13 cellular contexts compared by ENCODE assay signal in genomic region chr1:187408217-187409004, GRCh38.
DNase-seq lines count a peak whose midpoint lies in the region; ATAC-seq, FAIRE-seq and TF ChIP-seq lines count a peak whose summit lies in the region.
"Had no signal": no experiment of that assay in that cellular context is flagged by ENCODE, and none has a peak within 500 bp of the region (broad histone marks: within the 10 kb centered on the region; RNA-seq: fewer than 3 reads in every experiment).

No MANE protein-coding gene starts in this region.

- peak overlapping the region; percentile 54 for H3K4me2 ChIP-seq in astrocyte (ENCODE audit: low read length)

- H4K20me1 ChIP-seq in astrocyte (ENCODE audit: insufficient read depth, low read length), result no peaks in the 10 kb centered on the region

- H3K4me3 ChIP-seq in cardiac muscle cell, result no peak overlapping the region
- no peak overlapping the region for H3K4me3 ChIP-seq in left ventricle myocardium inferior
- H3K4me3 ChIP-seq in astrocyte (ENCODE audit: insufficient read depth, low read depth, low read length), result no peak overlapping the region
- no peak overlapping the region for H3K4me3 ChIP-seq in iPS-18a (ENCODE audit: low read length)
- H3K4me3 ChIP-seq: dorsolateral prefrontal cortex, thyroid gland had no signal

- H3K9me3 ChIP-seq in cardiac muscle cell (ENCODE audit: low read depth) (no peaks in the 10 kb centered on the region), left ventricle myocardium inferior (replicated peaks) (no peaks in the 10 kb centered on the region), astrocyte (ENCODE audit: insufficient read depth, low read depth, low read length) (no peaks in the 10 kb centered on the region), iPS-18a (ENCODE audit: control insufficient read depth, low read depth, low read length) (no peaks in the 10 kb centered on the region)
- H3K9me3 ChIP-seq: thyroid gland had no signal

- H3K4me3 Mint-ChIP-seq in astrocyte (ENCODE audit: unreplicated experiment), result no peak overlapping the region
- H3K4me3 Mint-ChIP-seq: activated naive CD8-positive, alpha-beta T cell treated with anti-CD3 and anti-CD28 coated beads, Interleukin-2, amount 10 ng/mL, durations not matched to agents 7 days and 5 days had no signal

- H3K36me3 Mint-ChIP-seq in astrocyte (ENCODE audit: low read depth, unreplicated experiment), result no peaks in the 10 kb centered on the region
- H3K36me3 Mint-ChIP-seq: activated naive CD8-positive, alpha-beta T cell treated with anti-CD3 and anti-CD28 coated beads, Interleukin-2, amount 10 ng/mL, durations not matched to agents 7 days and 5 days had no signal

- peak overlapping the region; percentile 61 for H3K9ac ChIP-seq in astrocyte (ENCODE audit: low read length)
- H3K9ac ChIP-seq in iPS-18a (ENCODE audit: low read length), result no peak overlapping the region

- H3K36me3 ChIP-seq in cardiac muscle cell (no peaks in the 10 kb centered on the region), left ventricle myocardium inferior (no peaks in the 10 kb centered on the region), astrocyte (ENCODE audit: insufficient read depth, low read length) (no peaks in the 10 kb centered on the region), iPS-18a (ENCODE audit: control insufficient read depth, low read depth, low read length) (no peaks in the 10 kb centered on the region)
- H3K36me3 ChIP-seq: thyroid gland had no signal

- no peak for FAIRE-seq in astrocyte (lab: Jason Lieb, UNC)

- H3K79me2 ChIP-seq in astrocyte (ENCODE audit: insufficient read depth, low read length), result no peaks in the 10 kb centered on the region

- no peaks in the 10 kb centered on the region for H3K9me3 Mint-ChIP-seq in astrocyte (ENCODE audit: unreplicated experiment)

- no peaks in the 10 kb centered on the region for H3K27me3 ChIP-seq in cardiac muscle cell
- H3K27me3 ChIP-seq in left ventricle myocardium inferior (ENCODE audit: low read depth), result no peaks in the 10 kb centered on the region
- no peaks in the 10 kb centered on the region for H3K27me3 ChIP-seq in astrocyte (ENCODE audit: insufficient read depth, low read length)
- H3K27me3 ChIP-seq in iPS-18a (ENCODE audit: control insufficient read depth, insufficient read depth, low read length), result no peaks in the 10 kb centered on the region
- H3K27me3 ChIP-seq: thyroid gland had no signal

- peak overlapping the region; percentile 77 for H3K27ac ChIP-seq in cardiac muscle cell
- H3K27ac ChIP-seq in left ventricle myocardium inferior (replicated peaks), result no peak overlapping the region
- H3K27ac ChIP-seq in astrocyte (ENCODE audit: low read depth, low read length), result peak overlapping the region; percentile 71
- H3K27ac ChIP-seq in iPS-18a (ENCODE audit: low read length), result peak overlapping the region; percentile 59
- H3K27ac ChIP-seq: dorsolateral prefrontal cortex, thyroid gland had no signal

- no peak for ATAC-seq in GM21367 (IDR thresholded peaks at IDR 0.05; ENCODE audit: unreplicated experiment)

- no peaks in the 10 kb centered on the region for H3K27me3 Mint-ChIP-seq in astrocyte (ENCODE audit: low read depth, unreplicated experiment)
- H3K27me3 Mint-ChIP-seq: activated naive CD8-positive, alpha-beta T cell treated with anti-CD3 and anti-CD28 coated beads, Interleukin-2, amount 10 ng/mL, durations not matched to agents 7 days and 5 days had no signal

- H3K4me1 ChIP-seq in cardiac muscle cell (ENCODE audit: low read depth), result peaks cover 13% of the 10 kb centered on the region
- no peaks in the 10 kb centered on the region for H3K4me1 ChIP-seq in left ventricle myocardium inferior
- H3K4me1 ChIP-seq in astrocyte (ENCODE audit: insufficient read depth, low read length), result peaks cover 15% of the 10 kb centered on the region
- H3K4me1 ChIP-seq in iPS-18a (ENCODE audit: control insufficient read depth, low read depth, low read length), result peaks cover 15% of the 10 kb centered on the region
- H3K4me1 ChIP-seq: thyroid gland had no signal

- intact Hi-C loops in left ventricle myocardium inferior (cut with micrococcal nuclease) (no loop called here), posterior vena cava (cut with DNase I) (no loop called here)

- H3K27ac Mint-ChIP-seq in astrocyte (ENCODE audit: unreplicated experiment), result peak overlapping the region; percentile 95
- H3K27ac Mint-ChIP-seq: activated naive CD8-positive, alpha-beta T cell treated with anti-CD3 and anti-CD28 coated beads, Interleukin-2, amount 10 ng/mL, durations not matched to agents 7 days and 5 days had no signal

- peaks cover 29% of the 10 kb centered on the region for H3K4me1 Mint-ChIP-seq in astrocyte (ENCODE audit: low read depth, unreplicated experiment)
- H3K4me1 Mint-ChIP-seq: activated naive CD8-positive, alpha-beta T cell treated with anti-CD3 and anti-CD28 coated beads, Interleukin-2, amount 10 ng/mL, durations not matched to agents 7 days and 5 days had no signal

- TF ChIP-seq CTCF in cardiac muscle cell (IDR thresholded peaks at IDR 0.05; ENCODE audit: low read depth, low read length), result no peak
- TF ChIP-seq CTCF in left ventricle myocardium inferior (IDR thresholded peaks at IDR 0.05; ENCODE audit: borderline replicate concordance), result no peak
- TF ChIP-seq CTCF in astrocyte (IDR thresholded peaks at IDR 0.05; ENCODE audit: insufficient read depth, low read depth, low read length), result no peak

- no peak overlapping the region for H2AFZ ChIP-seq in astrocyte (ENCODE audit: low read depth, low read length)

- DNase-seq in cardiac muscle cell (ENCODE audit: low read depth in 1 of 2, low spot score in 1 of 2), result peak in 1 of 2 donors; percentile 67
- DNase-seq in left ventricle myocardium inferior, result no peak
- DNase-seq in astrocyte (ENCODE audit: low read depth), result peak; percentile 85
- DNase-seq in NCI-H1694 (lab: John Stamatoyannopoulos, UW), result no peak
- DNase-seq in mesenteric fat pad (ENCODE audit: low spot score), result no peak
- no peak for DNase-seq in posterior vena cava (ENCODE audit: low spot score)
- DNase-seq: activated naive CD8-positive, alpha-beta T cell treated with anti-CD3 and anti-CD28 coated beads, Interleukin-2, amount 10 ng/mL, durations not matched to agents 7 days and 5 days; dorsolateral prefrontal cortex; NCI-H2081 treated with DMSO at 0.1 percent for 48 hours; nucleus accumbens; thyroid gland had no signal
